In the genomic region with DNA sequence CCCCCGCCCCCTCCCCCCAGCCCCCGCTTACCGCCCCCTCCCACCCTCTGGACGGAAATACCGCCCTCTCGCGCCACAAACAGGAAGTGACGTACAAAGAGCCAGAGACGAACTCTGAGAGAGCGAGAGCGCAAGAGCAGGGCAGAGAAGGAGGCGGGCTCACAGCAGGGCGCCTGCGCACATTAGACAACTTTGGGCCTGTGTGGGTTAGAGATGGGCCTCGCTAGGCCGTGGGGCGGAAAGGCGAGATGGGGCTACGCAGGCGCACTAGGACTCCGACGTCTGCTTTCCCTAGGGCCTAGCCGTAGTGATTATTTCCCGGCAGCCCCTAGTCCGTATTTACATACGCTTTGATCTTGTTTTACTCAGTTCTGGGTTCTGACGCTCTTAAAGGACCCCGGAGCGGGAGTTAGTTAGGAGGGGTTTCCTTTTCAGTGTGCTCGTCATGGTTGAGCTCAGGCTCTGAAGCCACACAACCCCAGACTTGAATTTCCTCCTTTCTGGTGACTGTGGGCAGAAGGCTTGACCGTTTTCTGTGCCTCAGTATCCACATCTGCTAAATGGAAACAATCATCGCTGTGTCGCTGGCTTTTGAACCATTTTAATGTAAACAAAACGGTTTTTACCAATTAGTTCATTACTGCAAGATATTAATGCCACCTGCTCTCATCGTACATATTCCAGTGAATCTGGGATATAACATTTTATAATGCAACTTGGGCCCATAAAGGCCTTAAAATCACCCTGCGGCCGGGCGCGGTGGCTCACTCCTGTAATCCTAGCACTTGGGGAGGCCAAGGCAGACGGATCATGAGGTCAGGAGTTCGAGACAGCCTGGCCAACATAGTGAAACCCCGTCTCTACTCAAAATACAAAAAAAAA, we compare ENCODE assay signal across 8 cellular contexts. TPM values are rescaled to one million over a fixed set of nuclear protein-coding genes. Genes with fewer than 3 reads are reported as not detected.
DNase-seq lines count a peak whose midpoint lies in the region; ATAC-seq, FAIRE-seq and TF ChIP-seq lines count a peak whose summit lies in the region.

No MANE protein-coding gene starts in this region.

- peaks cover 32% of the 10 kb centered on the region for H3K4me1 Mint-ChIP-seq in T-helper 17 cell

- intact Hi-C loops in ascending aorta (cut with DNase I) (loop anchor here (2.0 to 10.0 kb wide), 8 partner anchors 63 to 979 kb away; partner anchors contain the start of genes C19orf47, FBL, HNRNPUL1 and LTBP4), right cardiac atrium (cut with DNase I) (no loop called here), psoas muscle (cut with DNase I) (no loop called here)

- H3K27ac ChIP-seq in ascending aorta (peak overlapping the region; percentile 84 to 97), right cardiac atrium (ENCODE audit: low read length) (peak overlapping the region; percentile 98), psoas muscle (peak overlapping the region; percentile 87)

- H3K27ac Mint-ChIP-seq in T-helper 17 cell, result peak overlapping the region; percentile 97

- H3K9me3 ChIP-seq in T-helper 17 cell (ENCODE audit: control insufficient read depth, low read length, poor library complexity, severe bottlenecking), result no peaks in the 10 kb centered on the region
- H3K9me3 ChIP-seq in ascending aorta, result no peaks in the 10 kb centered on the region
- no peaks in the 10 kb centered on the region for H3K9me3 ChIP-seq in right cardiac atrium (ENCODE audit: control insufficient read depth, low read length)
- H3K9me3 ChIP-seq in psoas muscle, result no peaks in the 10 kb centered on the region

- peaks cover 2% of the 10 kb centered on the region for H3K36me3 Mint-ChIP-seq in T-helper 17 cell (ENCODE audit: low read depth)

- peak; percentile 99 for DNase-seq in NCI-H1694 treated with DMSO at 0.1 percent for 48 hours (lab: John Stamatoyannopoulos, UW)
- peak; percentile 93 to 98 (median 94) for DNase-seq in T-helper 17 cell
- DNase-seq in ascending aorta (ENCODE audit: low spot score in 2 of 2), result peak; percentile 97 to 99
- peak; percentile 99 for DNase-seq in right cardiac atrium
- peak; percentile 99 to 100 for DNase-seq in psoas muscle
- peak; percentile 100 for DNase-seq in urothelium cell line (ENCODE audit: low spot score)

- H3K4me3 ChIP-seq in ascending aorta, result peak overlapping the region; percentile 71 to 83
- H3K4me3 ChIP-seq in right cardiac atrium (ENCODE audit: low read length), result peak overlapping the region; percentile 92
- H3K4me3 ChIP-seq in psoas muscle, result peak overlapping the region; percentile 87

- H3K36me3 ChIP-seq in ascending aorta, result no peaks in the 10 kb centered on the region
- peaks cover 0 to 8% of the 10 kb centered on the region in 2 donors for H3K36me3 ChIP-seq in psoas muscle (ENCODE audit: insufficient read depth in 1 of 2, low read depth in 1 of 2)

- TF ChIP-seq CTCF in ascending aorta (IDR thresholded peaks at IDR 0.05) (no peak), psoas muscle (IDR thresholded peaks at IDR 0.05) (no peak)

- no peak for FAIRE-seq in urothelium cell line (lab: Jason Lieb, UNC)

- peak; percentile 87 for ATAC-seq in GM18502 (IDR thresholded peaks at IDR 0.05; ENCODE audit: poor library complexity, unreplicated experiment)
- ATAC-seq in HG02938 (IDR thresholded peaks at IDR 0.05; ENCODE audit: unreplicated experiment), result peak; percentile 76
- peak; percentile 84 for ATAC-seq in T-helper 17 cell
- ATAC-seq in right cardiac atrium, result peak; percentile 97
- ATAC-seq in psoas muscle, result peak; percentile 93 to 96 (median 95)

- peak overlapping the region; percentile 97 for H3K4me3 Mint-ChIP-seq in T-helper 17 cell

- H3K4me1 ChIP-seq in ascending aorta (peaks cover 6 to 25% of the 10 kb centered on the region in 2 donors), right cardiac atrium (ENCODE audit: control insufficient read depth, insufficient read depth, low read length) (peaks cover 8% of the 10 kb centered on the region), psoas muscle (peaks cover 36% of the 10 kb centered on the region)

- no peaks in the 10 kb centered on the region for H3K27me3 ChIP-seq in ascending aorta
- H3K27me3 ChIP-seq in right cardiac atrium (ENCODE audit: control insufficient read depth, insufficient read depth), result no peaks in the 10 kb centered on the region
- H3K27me3 ChIP-seq in psoas muscle (ENCODE audit: insufficient read depth in 3 of 3, low read length in 2 of 3), result no peaks in the 10 kb centered on the region

- no peaks in the 10 kb centered on the region for H3K27me3 Mint-ChIP-seq in T-helper 17 cell

- 14% methylated on average over 42 of the region's 42 CpGs for WGBS in right cardiac atrium
- WGBS in psoas muscle, 3 donors, result 3 to 9% (median 5%) methylated on average over 36 to 42 of the region's 42 CpGs

RNA-seq across cellular contexts. Expression of gene AKT2, which starts 0.4 kb away (rescaled TPM):
- total RNA-seq in T-helper 17 cell (100 to 1,000 TPM; 168 to 187 TPM), ascending aorta (137 TPM), right cardiac atrium (100 to 1,000 TPM; 119 to 131 (median 125) TPM), psoas muscle (100 to 1,000 TPM; 135 to 194 (median 173) TPM)
- polyA plus RNA-seq in right cardiac atrium (94.9 TPM), psoas muscle (100 to 1,000 TPM in 1 of 3 donors, 10 to 100 TPM in 2; 81.8 to 139 (median 98.0) TPM)

RNA-seq across cellular contexts. Expression of gene CCNP, which starts 59.1 kb away (rescaled TPM):
- total RNA-seq in T-helper 17 cell (1 to 10 TPM in 1 of 2 donors, under 1 TPM in 1; 0.77 to 1.5 TPM), ascending aorta (not detected), right cardiac atrium (under 1 TPM; 0.23 to 0.41 (median 0.30) TPM), psoas muscle (not detected)
- polyA plus RNA-seq in right cardiac atrium (0.25 TPM), psoas muscle (under 1 TPM in 1 of 3 donors, not detected in 2; 0.04 TPM)

Comparison
In these comparisons a context has a peak if more than half of its experiments do, and no peak if none do; other contexts are left out.
1. Peak in every context shown above with its lines: DNase-seq, ATAC-seq, H3K4me3 ChIP-seq and H3K27ac ChIP-seq.